In genomic region chr2:98333922-98334321, GRCh38 we compare ENCODE assay signal across 17 cellular contexts. TPM values are rescaled to one million over a fixed set of nuclear protein-coding genes. Genes with fewer than 3 reads are reported as not detected.
DNase-seq lines count a peak whose midpoint lies in the region; ATAC-seq and TF ChIP-seq lines count a peak whose summit lies in the region.
"Had no signal": no experiment of that assay in that cellular context is flagged by ENCODE, and none has a peak within 500 bp of the region (broad histone marks: within the 10 kb centered on the region; RNA-seq: fewer than 3 reads in every experiment).

No MANE protein-coding gene starts in this region.

- H3K4me2 ChIP-seq in hepatocyte = no peak overlapping the region
- H3K4me2 ChIP-seq: BLaER1 treated with 17β-estradiol and CSF1 and Interleukin-3, amounts not matched to agents 10 nM and 100 nM had no signal

- H3K79me2 ChIP-seq in hepatocyte = no peaks in the 10 kb centered on the region

- no peaks in the 10 kb centered on the region for H3K9me3 ChIP-seq in HUES48 (ENCODE audit: control insufficient read depth, insufficient read depth, low read length)
- H3K9me3 ChIP-seq in WERI-Rb-1 (ENCODE audit: severe bottlenecking) = no peaks in the 10 kb centered on the region
- H3K9me3 ChIP-seq in hepatocyte (ENCODE audit: low read depth) = no peaks in the 10 kb centered on the region
- H3K9me3 ChIP-seq: suprapubic skin had no signal

- no peak for DNase-seq in WTC11 (ENCODE audit: low spot score)
- no peak for DNase-seq in glutamatergic neuron
- DNase-seq in renal cortical epithelial cell (ENCODE audit: low read depth) = peak; percentile 11
- DNase-seq in WERI-Rb-1 = no peak
- no peak for DNase-seq in NCI-H2081 (lab: John Stamatoyannopoulos, UW)
- no peak for DNase-seq in hepatocyte (ENCODE audit: low spot score)
- DNase-seq: activated CD8-positive, alpha-beta T cell treated with anti-CD3 and anti-CD28 coated beads, Interleukin-2, amount 10 ng/mL, durations not matched to agents 7 days and 5 days; DND-41; posterior cingulate gyrus; stimulated activated CD4-positive, alpha-beta T cell treated with anti-CD3 and anti-CD28 coated beads, Interleukin-15, amount 100 ng/mL, for 24 hours had no signal

- peak overlapping the region; percentile 57 for H3K4me3 Mint-ChIP-seq in WTC11
- H3K4me3 Mint-ChIP-seq in glutamatergic neuron (ENCODE audit: unreplicated experiment) = peak overlapping the region; percentile 64
- H3K4me3 Mint-ChIP-seq: activated CD8-positive, alpha-beta T cell treated with anti-CD3 and anti-CD28 coated beads, Interleukin-2, amount 10 ng/mL, durations not matched to agents 7 days and 5 days; mesothelial cell of epicardium had no signal

- H3K4me3 ChIP-seq in HUES48 (ENCODE audit: low read depth, low read length) (peak overlapping the region; percentile 44), WERI-Rb-1 (ENCODE audit: low read depth, low read length) (no peak overlapping the region), hepatocyte (no peak overlapping the region)
- H3K4me3 ChIP-seq: BLaER1 treated with 17β-estradiol and CSF1 and Interleukin-3, amounts not matched to agents 10 nM and 100 nM; suprapubic skin had no signal

- H3K9ac ChIP-seq in HUES48 (ENCODE audit: low read depth, low read length) = no peak overlapping the region
- H3K9ac ChIP-seq: BLaER1 treated with 17β-estradiol and CSF1 and Interleukin-3, amounts not matched to agents 10 nM and 100 nM had no signal

- ATAC-seq in WTC11 = no peak; the same call in 1 of the 2 replicates
- ATAC-seq: activated CD8-positive, alpha-beta T cell treated with anti-CD3 and anti-CD28 coated beads, Interleukin-2, amount 10 ng/mL, durations not matched to agents 7 days and 5 days had no signal

- no peak overlapping the region for H2AFZ ChIP-seq in hepatocyte

- no peaks in the 10 kb centered on the region for H3K36me3 ChIP-seq in HUES48 (ENCODE audit: control insufficient read depth, insufficient read depth, low read length)
- no peaks in the 10 kb centered on the region for H3K36me3 ChIP-seq in WERI-Rb-1
- no peaks in the 10 kb centered on the region for H3K36me3 ChIP-seq in hepatocyte (replicated peaks; ENCODE audit: insufficient read depth, low read depth)
- H3K36me3 ChIP-seq: BLaER1 treated with 17β-estradiol and CSF1 and Interleukin-3, amounts not matched to agents 10 nM and 100 nM; suprapubic skin had no signal

- H3K9me2 ChIP-seq in hepatocyte (replicated peaks; ENCODE audit: insufficient read depth) = no peaks in the 10 kb centered on the region

- H3K27ac Mint-ChIP-seq in WTC11 = no peak overlapping the region
- H3K27ac Mint-ChIP-seq in glutamatergic neuron (ENCODE audit: unreplicated experiment) = peak overlapping the region; percentile 33
- H3K27ac Mint-ChIP-seq: activated CD8-positive, alpha-beta T cell treated with anti-CD3 and anti-CD28 coated beads, Interleukin-2, amount 10 ng/mL, durations not matched to agents 7 days and 5 days; mesothelial cell of epicardium had no signal

- CTCF ChIA-PET in WTC11 (lab: Charles Lee) = interaction anchor here (1.1 to 1.7 kb wide), 2 partner anchors 51 to 65 kb away, joined by 3 to 4 read pairs; no protein-coding TSS in a partner anchor

- H3K27ac ChIP-seq in HUES48 (ENCODE audit: low read depth, low read length) (peak overlapping the region; percentile 87), WERI-Rb-1 (no peak overlapping the region), hepatocyte (no peak overlapping the region)
- H3K27ac ChIP-seq: BLaER1 treated with 17β-estradiol and CSF1 and Interleukin-3, amounts not matched to agents 10 nM and 100 nM; suprapubic skin had no signal

- no peak for TF ChIP-seq CTCF in WTC11 (IDR thresholded peaks at IDR 0.05)
- no peak for TF ChIP-seq CTCF in glutamatergic neuron (IDR thresholded peaks at IDR 0.05; ENCODE audit: partially characterized antibody, unreplicated experiment)
- no peak for TF ChIP-seq CTCF in WERI-Rb-1 (IDR thresholded peaks at IDR 0.05; ENCODE audit: low read depth, low read length)
- TF ChIP-seq CTCF in hepatocyte (IDR thresholded peaks at IDR 0.05; ENCODE audit: poor library complexity) = no peak

- H3K4me1 Mint-ChIP-seq in WTC11 (peaks cover 43% of the 10 kb centered on the region), glutamatergic neuron (ENCODE audit: low read depth, unreplicated experiment) (peaks cover 19% of the 10 kb centered on the region)

- H3K9me3 Mint-ChIP-seq in WTC11 = peaks cover 15% of the 10 kb centered on the region
- H3K9me3 Mint-ChIP-seq in glutamatergic neuron (ENCODE audit: unreplicated experiment) = peaks cover 6% of the 10 kb centered on the region

- H3K36me3 Mint-ChIP-seq in WTC11 (peaks cover 5% of the 10 kb centered on the region; the same call in 1 of the 2 replicates), glutamatergic neuron (ENCODE audit: unreplicated experiment) (peaks cover 10% of the 10 kb centered on the region)
- H3K36me3 Mint-ChIP-seq: mesothelial cell of epicardium had no signal

- POLR2A ChIA-PET in WTC11 (lab: Charles Lee) = interaction anchor here (0.6 kb wide), 1 partner anchor 153 kb away, joined by 4 read pairs; no protein-coding TSS in a partner anchor

- H3K27me3 ChIP-seq in HUES48 (ENCODE audit: control insufficient read depth, insufficient read depth, low read length) (peaks cover 22% of the 10 kb centered on the region; the same call in 1 of the 2 replicates), WERI-Rb-1 (ENCODE audit: insufficient read depth, low read depth, severe bottlenecking) (no peaks in the 10 kb centered on the region), hepatocyte (no peaks in the 10 kb centered on the region)
- H3K27me3 ChIP-seq: BLaER1 treated with 17β-estradiol and CSF1 and Interleukin-3, amounts not matched to agents 10 nM and 100 nM; suprapubic skin had no signal

- H3K4me1 ChIP-seq in HUES48 (ENCODE audit: control insufficient read depth, insufficient read depth, low read length) = peaks cover 22% of the 10 kb centered on the region
- H3K4me1 ChIP-seq in hepatocyte (ENCODE audit: insufficient read depth) = no peaks in the 10 kb centered on the region
- H3K4me1 ChIP-seq: BLaER1 treated with 17β-estradiol and CSF1 and Interleukin-3, amounts not matched to agents 10 nM and 100 nM; suprapubic skin had no signal

- 76% methylated on average over 2 of the region's 2 CpGs for WGBS in hepatocyte (ENCODE audit: low lambda C conversion rate, missing lambda C conversion rate)

- H4K20me1 ChIP-seq in hepatocyte (ENCODE audit: insufficient read depth, poor library complexity, severe bottlenecking) = no peaks in the 10 kb centered on the region
- H4K20me1 ChIP-seq: BLaER1 treated with 17β-estradiol and CSF1 and Interleukin-3, amounts not matched to agents 10 nM and 100 nM had no signal

- H3K27me3 Mint-ChIP-seq in WTC11 (ENCODE audit: low read depth) = peaks cover 62% of the 10 kb centered on the region
- peaks cover 3% of the 10 kb centered on the region for H3K27me3 Mint-ChIP-seq in glutamatergic neuron (ENCODE audit: unreplicated experiment)

TF ChIP-seq in WTC11, 78 proteins besides CTCF, POLR2A, EP300 and RAD21:
- TF ChIP-seq, protein P1, sequence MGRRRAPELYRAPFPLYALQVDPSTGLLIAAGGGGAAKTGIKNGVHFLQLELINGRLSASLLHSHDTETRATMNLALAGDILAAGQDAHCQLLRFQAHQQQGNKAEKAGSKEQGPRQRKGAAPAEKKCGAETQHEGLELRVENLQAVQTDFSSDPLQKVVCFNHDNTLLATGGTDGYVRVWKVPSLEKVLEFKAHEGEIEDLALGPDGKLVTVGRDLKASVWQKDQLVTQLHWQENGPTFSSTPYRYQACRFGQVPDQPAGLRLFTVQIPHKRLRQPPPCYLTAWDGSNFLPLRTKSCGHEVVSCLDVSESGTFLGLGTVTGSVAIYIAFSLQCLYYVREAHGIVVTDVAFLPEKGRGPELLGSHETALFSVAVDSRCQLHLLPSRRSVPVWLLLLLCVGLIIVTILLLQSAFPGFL (CRISPR knock-in tag; IDR thresholded peaks at IDR 0.05; ENCODE audit: borderline replicate concordance) = no peak
- no peak for TF ChIP-seq TEAD1 (CRISPR knock-in tag; IDR thresholded peaks at IDR 0.05)
TF ChIP-seq in WTC11: peak in this region for 0.

RNA-seq across cellular contexts. Expression of gene CNGA3, which starts 12.3 kb away (rescaled TPM):
- not detected in 3 replicates for total RNA-seq in WTC11 (2021)
- total RNA-seq in glutamatergic neuron (ENCODE audit: unreplicated experiment) = 7.6 TPM
- total RNA-seq in renal cortical epithelial cell = not detected in 2 replicates
- 0.04 and 0.13 TPM in 2 replicates for total RNA-seq in hepatocyte
- not detected in 2 replicates for polyA plus RNA-seq in hepatocyte
- total RNA-seq: activated CD8-positive, alpha-beta T cell treated with anti-CD3 and anti-CD28 coated beads, Interleukin-2, amount 10 ng/mL, durations not matched to agents 7 days and 5 days; dermis microvascular lymphatic vessel endothelial cell; fibroblast of villous mesenchyme; mesothelial cell of epicardium; SK-MEL-5; suprapubic skin had no signal
